Comparison of ENCODE assay signal across 21 cellular contexts in genomic region chr2:41907716-41908328, GRCh38.
DNase-seq lines count a peak whose midpoint lies in the region; ATAC-seq, FAIRE-seq and TF ChIP-seq lines count a peak whose summit lies in the region.
"Had no signal": no experiment of that assay in that cellular context is flagged by ENCODE, and none has a peak within 500 bp of the region (broad histone marks: within the 10 kb centered on the region; RNA-seq: fewer than 3 reads in every experiment).

No MANE protein-coding gene starts in this region.

- TF ChIP-seq POLR2A in GM12892 (IDR thresholded peaks at IDR 0.05; ENCODE audit: low read depth, low read length): no peak

- H4K20me1 ChIP-seq in PC-9 (ENCODE audit: insufficient read depth): no peaks in the 10 kb centered on the region

- no CpG with 5 or more reads among the region's 8 CpGs for WGBS in trophoblast cell (ENCODE audit: extremely low coverage, insufficient coverage, insufficient read length)

- H3K79me2 ChIP-seq in PC-9 (ENCODE audit: low read depth): no peaks in the 10 kb centered on the region
- no peaks in the 10 kb centered on the region for H3K79me2 ChIP-seq in trophoblast cell (ENCODE audit: control insufficient read depth, insufficient read depth, low read length, poor library complexity)

- H3K4me1 Mint-ChIP-seq in T-cell: peaks cover 0 to 3% (median 0%) of the 10 kb centered on the region in 3 donors

- FAIRE-seq in GM12892 (lab: Jason Lieb, UNC): no peak
- FAIRE-seq in GM19239 (lab: Jason Lieb, UNC): no peak
- FAIRE-seq: H54, islet of Langerhans had no signal

- H3K27me3 ChIP-seq in PC-9 (ENCODE audit: insufficient read depth, low read depth) (no peaks in the 10 kb centered on the region), trophoblast cell (ENCODE audit: insufficient read depth, low read length) (no peaks in the 10 kb centered on the region)
- H3K27me3 ChIP-seq: MG63 had no signal

- no peak overlapping the region for H3K18ac ChIP-seq in trophoblast cell (ENCODE audit: low read length)

- no peak overlapping the region for H3K23ac ChIP-seq in trophoblast cell (ENCODE audit: low read length)

- H3F3A ChIP-seq in PC-9 (ENCODE audit: insufficient read depth, low read depth): no peaks in the 10 kb centered on the region

- H2BK12ac ChIP-seq in trophoblast cell (ENCODE audit: low read length): no peak overlapping the region

- H3K4me3 ChIP-seq in PC-9 (no peak overlapping the region), trophoblast cell (ENCODE audit: low read depth, low read length) (no peak overlapping the region)
- H3K4me3 ChIP-seq: MG63 had no signal

- no TSS peak for BruUV-seq in PC-9 (replicated peaks; lab: Mats Ljungman, UMichigan)

- DNase-seq in PC-9 (peak; percentile 26 to 63), islet precursor cell (peak; percentile 81), trophoblast cell (peak in 1 of 2 donors; percentile 30), T-cell (no peak), GM12892 (ENCODE audit: insufficient read length) (no peak), NCI-H446 treated with DMSO at 0.1 percent for 48 hours (lab: John Stamatoyannopoulos, UW) (no peak), GM19239 (ENCODE audit: insufficient read length, low spot score) (no peak)
- DNase-seq: activated naive CD4-positive, alpha-beta T cell; endodermal cell; GF-D8; MG63; naive thymus-derived CD8-positive, alpha-beta T cell; NCI-H2081 treated with DMSO at 0.1 percent for 48 hours; NCI-H82; SHP77 treated with DMSO at 0.1 percent for 48 hours; stimulated activated naive CD4-positive, alpha-beta T cell treated with Interleukin-2 at 50 U/mL for 16 hours had no signal

- TF ChIP-seq CTCF in PC-9 (conservative IDR thresholded peaks at IDR 0.05): no peak

- H3K4ac ChIP-seq in trophoblast cell (ENCODE audit: low read depth, low read length): no peak overlapping the region

- CTCF ChIA-PET in PC-9 (lab: Charles Lee): interaction anchor here (0.6 kb wide), 1 partner anchor 1996 kb away, joined by 4 read pairs; no protein-coding TSS in a partner anchor
- CTCF ChIA-PET in T-cell (lab: Charles Lee): no interaction called here

- H2BK120ac ChIP-seq in trophoblast cell (ENCODE audit: insufficient read depth, low read length, poor library complexity): no peak overlapping the region

- H3K27ac ChIP-seq in PC-9 (no peak overlapping the region), trophoblast cell (ENCODE audit: low read depth, low read length) (no peak overlapping the region)
- H3K27ac ChIP-seq: C4-2B, HL-60 had no signal

- no peak overlapping the region for H3K9ac ChIP-seq in trophoblast cell (ENCODE audit: low read length)

- no peak overlapping the region for H3K4me3 Mint-ChIP-seq in T-cell
- H3K4me3 Mint-ChIP-seq: endodermal cell; naive thymus-derived CD8-positive, alpha-beta T cell had no signal

- H3K14ac ChIP-seq in trophoblast cell (ENCODE audit: low read length): no peak overlapping the region

- H3K9me3 ChIP-seq in PC-9 (ENCODE audit: insufficient read depth, low read depth) (0 out of 2 replicates have a peak, but pooled peaks cover 3% of the 10 kb centered on the region), trophoblast cell (ENCODE audit: insufficient read depth, low read depth, low read length) (no peaks in the 10 kb centered on the region)

- no peaks in the 10 kb centered on the region for H3K36me3 Mint-ChIP-seq in T-cell
- H3K36me3 Mint-ChIP-seq: naive thymus-derived CD8-positive, alpha-beta T cell had no signal

- H2AK5ac ChIP-seq in trophoblast cell (ENCODE audit: low read length): no peak overlapping the region

- POLR2A ChIA-PET in PC-9 (lab: Charles Lee; ENCODE audit: unreplicated experiment) (interaction anchor here (0.6 to 0.7 kb wide), 2 partner anchors 20 to 86 kb away, joined by 3 to 6 read pairs; no protein-coding TSS in a partner anchor), T-cell (lab: Charles Lee) (no interaction called here)

- peak overlapping the region; percentile 15 for H3K4me2 ChIP-seq in PC-9
- peak overlapping the region; percentile 11 for H3K4me2 ChIP-seq in trophoblast cell (ENCODE audit: low read length)

- no peak overlapping the region for H4K91ac ChIP-seq in trophoblast cell (ENCODE audit: low read depth, low read length)

- H3K36me3 ChIP-seq in PC-9 (ENCODE audit: low read depth) (no peaks in the 10 kb centered on the region), trophoblast cell (ENCODE audit: control insufficient read depth in 1 of 2, insufficient read depth in 2 of 2, low read length in 2 of 2) (no peaks in the 10 kb centered on the region)
- H3K36me3 ChIP-seq: MG63 had no signal

- H4K8ac ChIP-seq in trophoblast cell (ENCODE audit: low read depth, low read length): no peak overlapping the region

- H3K27ac Mint-ChIP-seq in T-cell: no peak overlapping the region
- H3K27ac Mint-ChIP-seq: naive thymus-derived CD8-positive, alpha-beta T cell had no signal

- no peak overlapping the region for H2AFZ ChIP-seq in PC-9
- H2AFZ ChIP-seq in trophoblast cell (ENCODE audit: insufficient read depth, low read length, poor library complexity): no peak overlapping the region

- H3K27me3 Mint-ChIP-seq in T-cell: peaks cover 17 to 28% of the 10 kb centered on the region in 2 donors

- no peaks in the 10 kb centered on the region for H3K9me3 Mint-ChIP-seq in T-cell
- H3K9me3 Mint-ChIP-seq: endodermal cell; naive thymus-derived CD8-positive, alpha-beta T cell had no signal

- H3K9me2 ChIP-seq in PC-9 (ENCODE audit: insufficient read depth): no peaks in the 10 kb centered on the region

- H3K79me1 ChIP-seq in trophoblast cell (ENCODE audit: low read length): no peaks in the 10 kb centered on the region

- H3K4me1 ChIP-seq in PC-9 (replicated peaks; ENCODE audit: insufficient read depth): peaks cover 11% of the 10 kb centered on the region
- peaks cover 0 to 13% of the 10 kb centered on the region in 2 experiments for H3K4me1 ChIP-seq in trophoblast cell (ENCODE audit: control insufficient read depth in 1 of 2, insufficient read depth in 2 of 2, low read length in 2 of 2)

- intact Hi-C loops in PC-9 (cut with micrococcal nuclease; ENCODE audit: unreplicated experiment): no loop called here

- peak; percentile 41 for ATAC-seq in GM19351 (IDR thresholded peaks at IDR 0.05; ENCODE audit: unreplicated experiment)
- no peak for ATAC-seq in T-cell (replicated peaks in 1 of 4)
- ATAC-seq: naive thymus-derived CD8-positive, alpha-beta T cell had no signal

- H4K12ac ChIP-seq in trophoblast cell (ENCODE audit: low read depth, low read length): no peak overlapping the region

- H2BK5ac ChIP-seq in trophoblast cell (ENCODE audit: low read depth, low read length, poor library complexity): no peak overlapping the region

Comparison
In these comparisons a context has a peak if more than half of its experiments do, and no peak if none do; other contexts are left out.
1. DNase-seq: peak in PC-9 (2 of 2) and islet precursor cell (single experiment); none in T-cell (0 of 34), GM12892 (single experiment), NCI-H446 treated with DMSO at 0.1 percent for 48 hours (single experiment) and GM19239 (single experiment).